8 cellular contexts compared by ENCODE assay signal in the genomic region with DNA sequence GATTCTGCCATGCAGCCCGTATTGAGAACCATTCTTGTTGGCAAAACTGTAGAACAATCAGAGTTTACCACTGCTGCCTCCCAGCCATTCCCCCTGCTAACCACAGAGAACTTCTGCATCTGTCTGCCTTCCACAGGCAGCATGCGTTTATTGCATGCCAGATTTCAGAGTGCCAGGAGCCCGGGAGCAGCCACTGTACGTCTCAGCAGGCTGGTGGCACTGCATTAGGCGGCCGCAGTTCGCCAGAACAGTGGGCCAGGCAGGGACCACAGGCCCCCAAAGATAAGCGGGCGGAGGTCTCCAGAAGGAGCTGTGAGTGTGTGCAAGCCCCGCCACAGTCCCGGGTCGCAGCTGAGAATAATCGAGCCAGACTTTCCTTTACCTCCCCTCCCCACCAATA. TPM values are rescaled to one million over a fixed set of nuclear protein-coding genes. Genes with fewer than 3 reads are reported as not detected.
DNase-seq lines count a peak whose midpoint lies in the region; ATAC-seq and TF ChIP-seq lines count a peak whose summit lies in the region.

No MANE protein-coding gene starts in this region.

- TF ChIP-seq CTCF in colonic mucosa (IDR thresholded peaks at IDR 0.05) (no peak), RWPE1 (conservative IDR thresholded peaks at IDR 0.05; ENCODE audit: low read depth) (no peak)

- CTCF ChIA-PET in RWPE1 (lab: Yijun Ruan, JAX) = interaction anchor here (0.6 to 1.6 kb wide), 8 partner anchors 9 to 130 kb away, joined by 3 to 13 read pairs (median 4); no protein-coding TSS in a partner anchor

- peak overlapping the region; percentile 22 for H3K4me3 ChIP-seq in colonic mucosa

- H3K4me3 Mint-ChIP-seq in T-helper 1 cell treated with Interleukin-12 subunit alpha and Interleukin-12 subunit beta and Interleukin-4 antibody, amounts not matched to agents 30 μg/mL and 1 μg/mL, for 36 hours = peak overlapping the region; percentile 77

- H3K4me1 ChIP-seq in colonic mucosa = peaks cover 4% of the 10 kb centered on the region

- ATAC-seq in HG02759 (IDR thresholded peaks at IDR 0.05; ENCODE audit: unreplicated experiment) = no peak

- H3K9ac ChIP-seq in colonic mucosa (ENCODE audit: low read depth in 2 of 2, low read length in 2 of 2) = peak overlapping the region in 1 of 2 donors; percentile 42

- POLR2A ChIA-PET in RWPE1 (lab: Yijun Ruan, JAX; ENCODE audit: low non-redundant PET) = no interaction called here

- H3K27ac ChIP-seq in colonic mucosa (no peak overlapping the region), RWPE1 (no peak overlapping the region)

- intact Hi-C loops in colonic mucosa (cut with DNase I) = loop anchor here (5.0 kb wide), 1 partner anchor 79 kb away; no protein-coding TSS in a partner anchor

- no peak overlapping the region for H3K27ac Mint-ChIP-seq in T-helper 1 cell treated with Interleukin-12 subunit alpha and Interleukin-12 subunit beta and Interleukin-4 antibody, amounts not matched to agents 30 μg/mL and 1 μg/mL, for 36 hours

- peaks cover 44% of the 10 kb centered on the region for H3K27me3 Mint-ChIP-seq in T-helper 1 cell treated with Interleukin-12 subunit alpha and Interleukin-12 subunit beta and Interleukin-4 antibody, amounts not matched to agents 30 μg/mL and 1 μg/mL, for 36 hours (ENCODE audit: low read depth)

- no peaks in the 10 kb centered on the region for H3K9me3 ChIP-seq in colonic mucosa

- no peaks in the 10 kb centered on the region for H3K9me3 Mint-ChIP-seq in T-helper 1 cell treated with Interleukin-12 subunit alpha and Interleukin-12 subunit beta and Interleukin-4 antibody, amounts not matched to agents 30 μg/mL and 1 μg/mL, for 36 hours

- H3K4me1 Mint-ChIP-seq in T-helper 1 cell treated with Interleukin-12 subunit alpha and Interleukin-12 subunit beta and Interleukin-4 antibody, amounts not matched to agents 30 μg/mL and 1 μg/mL, for 36 hours (ENCODE audit: low read depth) = peaks cover 7% of the 10 kb centered on the region

- no peaks in the 10 kb centered on the region for H3K36me3 ChIP-seq in colonic mucosa

- no peaks in the 10 kb centered on the region for H3K27me3 ChIP-seq in colonic mucosa

- no peaks in the 10 kb centered on the region for H3K36me3 Mint-ChIP-seq in T-helper 1 cell treated with Interleukin-12 subunit alpha and Interleukin-12 subunit beta and Interleukin-4 antibody, amounts not matched to agents 30 μg/mL and 1 μg/mL, for 36 hours (ENCODE audit: low read depth)

- DNase-seq in T-helper 1 cell (no peak), NCI-H69 (lab: John Stamatoyannopoulos, UW) (peak; percentile 63), colonic mucosa (no peak), nucleus accumbens (lab: John Stamatoyannopoulos, UW) (peak in 29 of 56 donors; percentile 9 to 55 (median 25)), RWPE1 (ENCODE audit: low spot score) (no peak)
- no peak for DNase-seq in activated effector memory CD4-positive, alpha-beta T cell treated with anti-CD3 and anti-CD28 coated beads, Interleukin-2, amount 50 U/mL, for 16 hours

RNA-seq across cellular contexts. Expression of a gene that starts 31.8 kb away (rescaled TPM):
- 1 to 10 TPM; 2.5 to 5.0 TPM for total RNA-seq in colonic mucosa

Comparison
In these comparisons a context has a peak if more than half of its experiments do, and no peak if none do; other contexts are left out.
1. DNase-seq: peak in NCI-H69 (single experiment) and nucleus accumbens (29 of 56); none in T-helper 1 cell (0 of 5), colonic mucosa (single experiment), RWPE1 (single experiment) and activated effector memory CD4-positive, alpha-beta T cell treated with anti-CD3 and anti-CD28 coated beads, Interleukin-2, amount 50 U/mL, for 16 hours (single experiment).